Comparison of ENCODE assay signal across 1 cellular context in genomic region chr11:93740031-93740801, GRCh38.
TF ChIP-seq lines count a peak whose summit lies in the region.

No MANE protein-coding gene starts in this region.

TF ChIP-seq in HCT116, 20 proteins besides CTCF, POLR2A, EP300 and RAD21 (continued from another document):
- no peak; the same call in 1 of the 2 replicates for TF ChIP-seq MAX (IDR thresholded peaks at IDR 0.05)
